Comparison of ENCODE assay signal across 8 cellular contexts in the genomic region with DNA sequence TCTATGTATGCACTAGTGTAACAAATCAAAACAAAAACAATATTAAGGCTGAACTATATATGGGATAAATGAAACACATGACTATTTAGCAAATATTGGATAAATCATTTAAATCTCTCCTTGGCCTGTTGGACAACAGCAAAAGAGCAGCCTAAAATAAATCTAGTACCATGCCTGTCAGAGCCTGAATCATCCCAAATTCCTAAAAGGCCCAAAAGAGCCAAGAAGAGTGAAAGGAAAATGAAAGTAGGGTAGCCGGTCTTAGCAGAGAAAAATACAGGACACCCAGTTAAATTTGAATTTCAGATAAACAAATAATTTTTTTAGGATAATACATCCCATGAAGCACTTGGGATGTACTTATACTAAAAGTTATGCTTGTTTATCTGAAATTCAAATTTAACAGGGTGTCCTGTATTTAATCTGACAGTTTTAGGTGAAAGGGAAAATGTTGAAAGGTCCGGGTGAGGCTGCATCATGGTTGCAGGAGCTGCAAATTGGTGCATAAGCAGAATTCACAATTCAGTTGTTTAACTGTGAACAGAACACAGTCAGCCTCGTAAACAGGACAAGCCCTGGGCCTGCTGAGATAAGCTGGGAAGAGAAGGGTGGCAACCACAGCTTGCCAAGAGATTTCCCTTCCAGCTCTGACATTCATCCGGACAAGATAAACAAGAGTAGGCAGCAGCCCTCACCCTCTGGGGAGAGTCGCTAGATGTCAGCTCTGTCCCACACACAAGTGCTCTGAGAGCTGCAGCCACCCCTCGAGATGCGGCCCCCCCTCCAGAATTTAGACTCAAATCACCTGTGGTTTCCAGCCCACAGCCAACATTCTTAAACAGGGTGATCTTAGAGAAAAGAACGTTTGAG. TPM values are rescaled to one million over a fixed set of nuclear protein-coding genes. Genes with fewer than 3 reads are reported as not detected.
DNase-seq lines count a peak whose midpoint lies in the region; ATAC-seq and TF ChIP-seq lines count a peak whose summit lies in the region.

No MANE protein-coding gene starts in this region.

- H3K27me3 Mint-ChIP-seq in WTC11 (ENCODE audit: low read depth), result no peaks in the 10 kb centered on the region

- ATAC-seq in GM18519 (IDR thresholded peaks at IDR 0.05; ENCODE audit: low FRiP score, unreplicated experiment), result peak; percentile 55
- ATAC-seq in WTC11, result peak; percentile 82
- no peak for ATAC-seq in HG02885 (IDR thresholded peaks at IDR 0.05; ENCODE audit: poor library complexity, unreplicated experiment)

- H3K4me3 ChIP-seq in AG04450 (ENCODE audit: low read depth, low read length), result peak overlapping the region; percentile 36
- H3K4me3 ChIP-seq in mesodermal cell (ENCODE audit: extremely low read depth, insufficient read depth, low read length, poor library complexity, severe bottlenecking), result no peak overlapping the region
- H3K4me3 ChIP-seq in thyroid gland (replicated peaks in 1 of 3), result no peak overlapping the region

- no peak overlapping the region for H3K4me3 Mint-ChIP-seq in WTC11

- H3K9me3 ChIP-seq in AG04450 (ENCODE audit: control insufficient read depth, insufficient read depth, low read length) (no peaks in the 10 kb centered on the region), mesodermal cell (ENCODE audit: control insufficient read depth, low read length) (no peaks in the 10 kb centered on the region), thyroid gland (no peaks in the 10 kb centered on the region)

- H3K36me3 Mint-ChIP-seq in WTC11, result no peaks in the 10 kb centered on the region

- no peak for TF ChIP-seq POLR2A in thyroid gland (IDR thresholded peaks at IDR 0.05)

- 34 to 53% methylated on average over 3 to 4 of the region's 8 CpGs for WGBS in mesodermal cell (ENCODE audit: insufficient coverage in 2 of 2), 2 experiments
- 11 to 14% methylated on average over 8 of the region's 8 CpGs for WGBS in thyroid gland, 2 donors

- intact Hi-C loops in thyroid gland (cut with DNase I), result loop anchor here (10.0 kb wide), 1 partner anchor 52 kb away; the partner anchor contains the start of gene CDKL1

- H3K4me1 ChIP-seq in mesodermal cell (ENCODE audit: control insufficient read depth, insufficient read depth, low read length, poor library complexity, severe bottlenecking) (peaks cover 54% of the 10 kb centered on the region), thyroid gland (peaks cover 30 to 38% of the 10 kb centered on the region in 2 donors)

- peak overlapping the region; percentile 54; the same call in 1 of the 2 replicates for H3K27ac Mint-ChIP-seq in WTC11

- H3K27ac ChIP-seq in AG04450 (ENCODE audit: low read depth, low read length), result peak overlapping the region; percentile 52
- peak overlapping the region; percentile 69 for H3K27ac ChIP-seq in mesodermal cell (ENCODE audit: low read depth, low read length, severe bottlenecking)
- H3K27ac ChIP-seq in thyroid gland, result peak overlapping the region; percentile 39 to 71 (median 56)

- peak; percentile 21; the same call in 1 of the 2 replicates for TF ChIP-seq CTCF in AG04450 (IDR thresholded peaks at IDR 0.05; ENCODE audit: low read depth, low read length)
- TF ChIP-seq CTCF in WTC11 (IDR thresholded peaks at IDR 0.05), result no peak
- peak in 4 of 6 experiments; percentile 43 to 57 (median 46) for TF ChIP-seq CTCF in thyroid gland (IDR thresholded peaks at IDR 0.05)

- peaks cover 11% of the 10 kb centered on the region for H3K4me1 Mint-ChIP-seq in WTC11

- H3K9me3 Mint-ChIP-seq in WTC11, result no peaks in the 10 kb centered on the region

- CTCF ChIA-PET in AG04450 (lab: Charles Lee) (interaction anchor here (0.6 to 1.2 kb wide), 2 partner anchors 59 to 243 kb away, joined by 5 to 8 read pairs; no protein-coding TSS in a partner anchor), WTC11 (lab: Charles Lee) (interaction anchor here (0.6 to 1.6 kb wide), 9 partner anchors 9 to 218 kb away, joined by 3 to 10 read pairs (median 4); partner anchors contain the start of genes ATL1, DMAC2L, L2HGDH and MAP4K5)

- H3K36me3 ChIP-seq in mesodermal cell (ENCODE audit: control insufficient read depth, insufficient read depth, low read length) (no peaks in the 10 kb centered on the region), thyroid gland (no peaks in the 10 kb centered on the region)

- POLR2A ChIA-PET in AG04450 (lab: Yijun Ruan, JAX) (no interaction called here), WTC11 (lab: Charles Lee) (interaction anchor here (0.6 kb wide), 1 partner anchor 62 kb away, joined by 6 read pairs; no protein-coding TSS in a partner anchor)

- no peaks in the 10 kb centered on the region for H3K27me3 ChIP-seq in AG04450 (ENCODE audit: control insufficient read depth, insufficient read depth, low read length)
- no peaks in the 10 kb centered on the region for H3K27me3 ChIP-seq in thyroid gland

- DNase-seq in AG04450 (ENCODE audit: low read depth, low spot score) (no peak), NCI-H1092 (lab: John Stamatoyannopoulos, UW) (peak; percentile 21), WTC11 (ENCODE audit: low spot score) (peak; percentile 50), epidermal melanocyte (ENCODE audit: insufficient read length, low spot score) (peak; percentile 27), thyroid gland (peak; percentile 64 to 75)

TF ChIP-seq in WTC11, 78 proteins besides CTCF, POLR2A, EP300 and RAD21:
- no peak for TF ChIP-seq ZNF232 (CRISPR knock-in tag; IDR thresholded peaks at IDR 0.05)
- TF ChIP-seq RELA (CRISPR knock-in tag; IDR thresholded peaks at IDR 0.05; ENCODE audit: borderline replicate concordance), result no peak
- no peak for TF ChIP-seq JUN (CRISPR knock-in tag; IDR thresholded peaks at IDR 0.05)
- no peak for TF ChIP-seq ZNF317 (CRISPR knock-in tag; IDR thresholded peaks at IDR 0.05; ENCODE audit: borderline replicate concordance, low read depth)

RNA-seq across cellular contexts. Expression of gene DMAC2L, which starts 30.3 kb away (rescaled TPM):
- 8.1 and 12.6 TPM in 2 replicates for polyA plus RNA-seq in AG04450 (2011; rRNA removed)
- polyA minus RNA-seq in AG04450 (2011; rRNA and poly(A)+ RNA removed), result 5.7 and 13.1 TPM in 2 replicates
- total RNA-seq in WTC11 (2021), result 14.0 to 17.7 TPM (median 16.4 TPM) in 3 replicates
- polyA plus RNA-seq in mesodermal cell (2013, experiment 1 of 2), result 9.4 TPM
- 9.4 TPM for polyA plus RNA-seq in mesodermal cell (2013, experiment 2 of 2)
- total RNA-seq in thyroid gland, result 10 to 100 TPM; 15.2 to 44.2 (median 32.8) TPM

RNA-seq across cellular contexts. Expression of gene L2HGDH, which starts 30.4 kb away (rescaled TPM):
- 2.8 and 3.6 TPM in 2 replicates for polyA plus RNA-seq in AG04450 (2011; rRNA removed)
- 1.4 and 4.0 TPM in 2 replicates for polyA minus RNA-seq in AG04450 (2011; rRNA and poly(A)+ RNA removed)
- 23.9 to 26.7 TPM (median 24.0 TPM) in 3 replicates for total RNA-seq in WTC11 (2021)
- polyA plus RNA-seq in mesodermal cell (2013, experiment 1 of 2), result 6.3 TPM
- 6.0 TPM for polyA plus RNA-seq in mesodermal cell (2013, experiment 2 of 2)
- 10 to 100 TPM in 2 of 4 donors, 1 to 10 TPM in 2; 8.7 to 10.9 (median 9.7) TPM for total RNA-seq in thyroid gland

RNA-seq across cellular contexts. Expression of gene CDKL1, which starts 54.2 kb away (rescaled TPM):
- 8.2 and 20.1 TPM in 2 replicates for polyA plus RNA-seq in AG04450 (2011; rRNA removed)
- polyA minus RNA-seq in AG04450 (2011; rRNA and poly(A)+ RNA removed), result 14.8 and 17.5 TPM in 2 replicates
- total RNA-seq in WTC11 (2021) (2.0 to 3.6 TPM (median 2.0 TPM) in 3 replicates), thyroid gland (10 to 100 TPM; 18.6 to 37.9 (median 35.5) TPM)
- 15.9 TPM for polyA plus RNA-seq in mesodermal cell (2013, experiment 1 of 2)
- polyA plus RNA-seq in mesodermal cell (2013, experiment 2 of 2), result 12.3 TPM
